ENCODE assay signal across 14 cellular contexts in the genomic region with DNA sequence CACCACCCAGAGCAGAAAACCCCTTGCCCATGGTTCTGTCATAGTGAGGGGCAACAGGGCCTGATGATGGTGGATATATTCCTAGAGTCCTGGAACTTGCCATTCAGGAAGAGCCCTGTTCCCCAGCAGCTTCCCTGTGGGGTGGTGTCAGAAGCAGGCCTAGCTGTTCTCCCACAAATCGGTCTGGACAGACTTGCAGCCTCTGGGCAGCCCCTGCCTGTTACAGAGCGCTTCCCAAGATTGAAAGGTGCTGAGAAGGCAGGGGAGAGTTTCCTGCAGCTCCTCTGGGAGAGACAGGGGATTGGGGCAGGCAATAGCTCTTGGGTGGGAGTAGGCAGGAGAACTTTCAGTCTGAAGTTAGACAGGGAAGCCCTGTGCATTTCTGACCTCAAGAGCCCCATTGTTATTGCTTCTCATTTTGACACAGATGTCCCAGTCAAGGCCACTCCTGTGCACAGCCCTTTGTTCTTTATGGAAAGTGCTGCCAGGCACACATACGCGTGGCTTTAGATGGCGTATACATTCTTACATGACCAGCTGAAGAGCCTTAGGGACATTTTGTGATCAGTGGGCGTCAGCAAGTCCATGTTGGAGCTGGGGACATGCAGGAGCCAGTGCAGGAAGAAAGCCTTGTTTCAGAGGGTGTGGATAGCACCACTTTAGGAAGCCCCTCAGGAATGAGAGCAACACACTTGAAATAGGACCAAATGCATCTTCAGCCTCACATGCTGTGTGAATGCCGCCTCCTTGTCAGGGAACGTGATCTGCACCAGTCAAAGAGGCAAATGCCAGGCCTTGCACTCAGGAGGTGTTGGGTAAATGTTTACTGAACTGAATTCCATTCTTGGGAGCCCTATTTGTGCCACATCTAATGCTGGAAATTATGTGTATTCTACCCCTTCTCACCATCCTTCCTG.
A peak's percentile ranks its signal among the peaks of the same experiment; 100 is the strongest.
DNase-seq lines count a peak whose midpoint lies in the region; TF ChIP-seq lines count a peak whose summit lies in the region.
"Had no signal": no experiment of that assay in that cellular context is flagged by ENCODE, and none has a peak within 500 bp of the region (broad histone marks: within the 10 kb centered on the region; RNA-seq: fewer than 3 reads in every experiment).

No MANE protein-coding gene starts in this region.

- intact Hi-C loops in cardiac septum (cut with DNase I) = loop anchor here (5.0 kb wide), 1 partner anchor 66 kb away; a partner anchor contains a TSS
- intact Hi-C loops in adrenal gland (cut with DNase I) = no loop called here

- H3K9me3 ChIP-seq in cardiac muscle cell (ENCODE audit: low read depth) (no peaks in the 10 kb centered on the region), right atrium auricular region (no peaks in the 10 kb centered on the region), adrenal gland (replicated peaks in 1 of 3) (no peaks in the 10 kb centered on the region)
- H3K9me3 ChIP-seq: mucosa of descending colon had no signal

- 77 to 90% (median 84%) methylated on average over 8 of the region's 8 CpGs for WGBS in adrenal gland, 4 donors

- POLR2A ChIA-PET in activated CD4-positive, alpha-beta memory T cell treated with anti-CD3 and anti-CD28 coated beads, Interleukin-2, amount 10 ng/mL, durations not matched to agents 7 days and 5 days (lab: Charles Lee) = no interaction called here

- H3K4me3 ChIP-seq in cardiac muscle cell (no peak overlapping the region), right atrium auricular region (no peak overlapping the region), adrenal gland (no peak overlapping the region)
- H3K4me3 ChIP-seq: coronary artery, mucosa of descending colon had no signal

- H3K27ac Mint-ChIP-seq in activated CD4-positive, alpha-beta memory T cell treated with anti-CD3 and anti-CD28 coated beads, Interleukin-2, amount 10 ng/mL, durations not matched to agents 7 days and 5 days = no peak overlapping the region

- CTCF ChIA-PET in activated CD4-positive, alpha-beta memory T cell treated with anti-CD3 and anti-CD28 coated beads, Interleukin-2, amount 10 ng/mL, durations not matched to agents 7 days and 5 days (lab: Charles Lee) = interaction anchor here (1.7 kb wide), 1 partner anchor 56 kb away, joined by 6 read pairs; no protein-coding TSS in a partner anchor

- H3K27ac ChIP-seq in cardiac muscle cell (peak overlapping the region; percentile 76), right atrium auricular region (peak overlapping the region; percentile 88 to 95), adrenal gland (no peak overlapping the region)
- H3K27ac ChIP-seq: coronary artery had no signal

- TF ChIP-seq CTCF in cardiac muscle cell (IDR thresholded peaks at IDR 0.05; ENCODE audit: low read depth, low read length) (no peak), right atrium auricular region (IDR thresholded peaks at IDR 0.05) (no peak), adrenal gland (IDR thresholded peaks at IDR 0.05) (no peak)

- H3K36me3 Mint-ChIP-seq in activated CD4-positive, alpha-beta memory T cell treated with anti-CD3 and anti-CD28 coated beads, Interleukin-2, amount 10 ng/mL, durations not matched to agents 7 days and 5 days (ENCODE audit: low read depth) = no peaks in the 10 kb centered on the region
- H3K36me3 Mint-ChIP-seq: immature natural killer cell had no signal

- peaks cover 31% of the 10 kb centered on the region for H3K4me1 Mint-ChIP-seq in activated CD4-positive, alpha-beta memory T cell treated with anti-CD3 and anti-CD28 coated beads, Interleukin-2, amount 10 ng/mL, durations not matched to agents 7 days and 5 days

- H3K27me3 Mint-ChIP-seq in activated CD4-positive, alpha-beta memory T cell treated with anti-CD3 and anti-CD28 coated beads, Interleukin-2, amount 10 ng/mL, durations not matched to agents 7 days and 5 days = peaks cover 15% of the 10 kb centered on the region

- H3K27me3 ChIP-seq in cardiac muscle cell = no peaks in the 10 kb centered on the region
- no peaks in the 10 kb centered on the region for H3K27me3 ChIP-seq in right atrium auricular region
- no peaks in the 10 kb centered on the region for H3K27me3 ChIP-seq in adrenal gland

- no peaks in the 10 kb centered on the region for H3K9me3 Mint-ChIP-seq in activated CD4-positive, alpha-beta memory T cell treated with anti-CD3 and anti-CD28 coated beads, Interleukin-2, amount 10 ng/mL, durations not matched to agents 7 days and 5 days
- H3K9me3 Mint-ChIP-seq: immature natural killer cell had no signal

- TF ChIP-seq POLR2A in adrenal gland (IDR thresholded peaks at IDR 0.05) = no peak

- DNase-seq in cardiac muscle cell (ENCODE audit: low read depth in 1 of 2, low spot score in 1 of 2) (peak in 1 of 2 donors; percentile 56), cardiac septum (ENCODE audit: low spot score) (no peak), right atrium auricular region (ENCODE audit: low spot score) (no peak), occipital lobe (lab: John Stamatoyannopoulos, UW) (peak; percentile 60), NCI-H1694 treated with DMSO at 0.1 percent for 48 hours (lab: John Stamatoyannopoulos, UW) (no peak), NCI-H446 (lab: John Stamatoyannopoulos, UW) (no peak), adrenal gland (no peak)
- no peak for DNase-seq in activated CD4-positive, alpha-beta memory T cell treated with anti-CD3 and anti-CD28 coated beads, Interleukin-2, amount 10 ng/mL, durations not matched to agents 7 days and 5 days
- DNase-seq: amniotic stem cell, EL, immature natural killer cell, mucosa of descending colon, T-helper 1 cell had no signal

- H3K36me3 ChIP-seq in cardiac muscle cell (no peaks in the 10 kb centered on the region), right atrium auricular region (no peaks in the 10 kb centered on the region), adrenal gland (replicated peaks in 1 of 2) (no peaks in the 10 kb centered on the region)

- no peak overlapping the region for H3K4me3 Mint-ChIP-seq in activated CD4-positive, alpha-beta memory T cell treated with anti-CD3 and anti-CD28 coated beads, Interleukin-2, amount 10 ng/mL, durations not matched to agents 7 days and 5 days
- H3K4me3 Mint-ChIP-seq: immature natural killer cell had no signal

- H3K4me1 ChIP-seq in cardiac muscle cell (ENCODE audit: low read depth) (peaks cover 27% of the 10 kb centered on the region), right atrium auricular region (peaks cover 0 to 94% of the 10 kb centered on the region in 2 donors), adrenal gland (replicated peaks in 1 of 2) (no peaks in the 10 kb centered on the region)

Comparison
In these comparisons a context has a peak if more than half of its experiments do, and no peak if none do; other contexts are left out.
1. H3K27ac ChIP-seq: peak in cardiac muscle cell (single experiment) and right atrium auricular region (2 of 2); none in adrenal gland (0 of 5).